ENCODE assay signal across 9 cellular contexts in genomic region chr4:76199664-76200211, GRCh38. TPM values are rescaled to one million over a fixed set of nuclear protein-coding genes. Genes with fewer than 3 reads are reported as not detected.
DNase-seq lines count a peak whose midpoint lies in the region; ATAC-seq lines count a peak whose summit lies in the region.
"Had no signal": no experiment of that assay in that cellular context is flagged by ENCODE, and none has a peak within 500 bp of the region (broad histone marks: within the 10 kb centered on the region; RNA-seq: fewer than 3 reads in every experiment).

No MANE protein-coding gene starts in this region.

- DNase-seq in G401 (ENCODE audit: low spot score) (peak; percentile 45), hypothalamus (lab: John Stamatoyannopoulos, UW) (peak in 44 of 51 donors; percentile 9 to 84 (median 56)), middle frontal gyrus (ENCODE audit: extremely low spot score, low spot score) (no peak), A172 (ENCODE audit: low spot score) (no peak)
- DNase-seq in activated T-cell treated with anti-CD3 and anti-CD28 coated beads, Interleukin-2, amount 50 U/mL, for 48 hours: peak; percentile 40 to 46
- peak; percentile 4 for DNase-seq in stimulated activated naive CD4-positive, alpha-beta T cell treated with Interleukin-2 at 50 U/mL for 16 hours (lab: John Stamatoyannopoulos, UW)

- ATAC-seq in GM19438 (IDR thresholded peaks at IDR 0.05; ENCODE audit: low read depth, unreplicated experiment): peak; percentile 87
- ATAC-seq in HG03442 (IDR thresholded peaks at IDR 0.05; ENCODE audit: unreplicated experiment): peak; percentile 85

- in situ Hi-C loops in G401 (cut with HindIII; ENCODE audit: low sequenced_read_pairs): no loop called here

RNA-seq across cellular contexts. Expression of gene SCARB2, which starts 13.9 kb away (rescaled TPM):
- 39.9 and 61.3 TPM in 2 replicates for total RNA-seq in G401 (2014; rRNA removed; shearing (Covaris generic))
- total RNA-seq in A172 (2014; rRNA removed; shearing (Covaris generic)): 113 and 136 TPM in 2 replicates

RNA-seq across cellular contexts. Expression of gene NUP54, which starts 51.5 kb away (rescaled TPM):
- total RNA-seq in G401 (2014; rRNA removed; shearing (Covaris generic)): 78.2 and 130 TPM in 2 replicates
- total RNA-seq in A172 (2014; rRNA removed; shearing (Covaris generic)): 36.5 and 40.2 TPM in 2 replicates

RNA-seq across cellular contexts. Expression of gene FAM47E, which starts 51.8 kb away (rescaled TPM):
- total RNA-seq in G401 (2014; rRNA removed; shearing (Covaris generic)): 0.37 and 2.8 TPM in 2 replicates
- 0.12 and 0.38 TPM in 2 replicates for total RNA-seq in A172 (2014; rRNA removed; shearing (Covaris generic))
- total RNA-seq: lung microvascular endothelial cell had no signal

Comparison
In these comparisons a context has a peak if more than half of its experiments do, and no peak if none do; other contexts are left out.
1. DNase-seq: peak in G401 (single experiment), activated T-cell treated with anti-CD3 and anti-CD28 coated beads, Interleukin-2, amount 50 U/mL, for 48 hours (2 of 2), hypothalamus (44 of 51) and stimulated activated naive CD4-positive, alpha-beta T cell treated with Interleukin-2 at 50 U/mL for 16 hours (single experiment); none in middle frontal gyrus (single experiment) and A172 (single experiment).